Comparison of ENCODE assay signal across 1 cellular context in the genomic region with DNA sequence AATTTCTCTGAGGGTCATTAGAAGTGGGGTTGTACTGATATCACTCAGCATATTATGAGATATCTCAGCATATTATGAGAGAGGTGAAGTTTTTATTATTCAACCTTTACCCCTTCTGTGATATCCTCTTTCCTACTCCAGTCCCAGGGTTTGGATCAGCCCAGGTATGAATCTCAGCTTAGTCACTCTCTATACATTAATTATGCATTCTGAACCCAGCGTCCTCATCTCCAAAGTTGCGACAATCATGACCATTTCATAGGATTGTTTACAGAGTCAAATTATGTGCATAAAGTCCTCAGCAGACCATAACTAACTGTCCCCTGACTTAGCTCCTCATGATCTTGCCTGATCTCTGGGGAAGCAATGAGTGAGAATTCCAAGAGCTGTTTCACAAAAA.
TF ChIP-seq lines count a peak whose summit lies in the region.

No MANE protein-coding gene starts in this region.

TF ChIP-seq in GM23338, 12 proteins besides CTCF, POLR2A, EP300 and RAD21 (continued from another document):
- TF ChIP-seq ZNF114 (CRISPR knock-in tag; IDR thresholded peaks at IDR 0.05) (no peak), EZH2phosphoT487 (IDR thresholded peaks at IDR 0.05; ENCODE audit: unreplicated experiment) (no peak)
TF ChIP-seq in GM23338: peak in this region for 0.
